In the genomic region with DNA sequence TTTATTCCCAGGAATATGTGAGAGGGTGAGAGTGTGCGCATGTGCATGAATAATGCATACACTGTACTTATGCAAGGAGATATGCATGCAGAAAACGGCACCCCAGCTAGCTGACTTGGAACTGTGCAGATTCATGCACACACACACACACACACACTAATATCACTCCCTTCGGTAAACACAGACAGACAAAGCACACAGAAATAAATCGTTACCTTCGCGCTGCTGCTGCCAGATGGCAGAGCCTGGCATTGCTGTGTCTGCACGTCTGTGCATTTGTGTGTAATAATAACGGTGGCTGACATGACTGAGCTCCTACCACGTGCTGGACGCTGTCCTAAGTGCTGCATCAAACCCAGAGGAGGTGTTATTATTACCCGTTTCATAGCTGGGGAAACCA, we compare ENCODE assay signal across 10 cellular contexts. TPM values are rescaled to one million over a fixed set of nuclear protein-coding genes. Genes with fewer than 3 reads are reported as not detected.
DNase-seq lines count a peak whose midpoint lies in the region; ATAC-seq and TF ChIP-seq lines count a peak whose summit lies in the region.
"Had no signal": no experiment of that assay in that cellular context is flagged by ENCODE, and none has a peak within 500 bp of the region (broad histone marks: within the 10 kb centered on the region; RNA-seq: fewer than 3 reads in every experiment).

No MANE protein-coding gene starts in this region.

- H3K9me3 ChIP-seq in left lung: no peaks in the 10 kb centered on the region

- intact Hi-C loops in left lung (cut with DNase I): no loop called here

- no peak for DNase-seq in stimulated activated naive CD8-positive, alpha-beta T cell treated with anti-CD3 and anti-CD28 coated beads, Interleukin-15, amount 100 ng/mL, for 72 hours
- DNase-seq in stimulated activated naive CD8-positive, alpha-beta T cell treated with anti-CD3 and anti-CD28 coated beads, Interleukin-15, Interleukin-2, amounts not matched to agents 100 U/mL and 50 U/mL, for 24 hours: no peak
- DNase-seq in NCI-H69 (lab: John Stamatoyannopoulos, UW): peak; percentile 93
- peak; percentile 11 for DNase-seq in fibroblast of gingiva (ENCODE audit: low read depth)
- no peak for DNase-seq in globus pallidus (ENCODE audit: low spot score)
- no peak for DNase-seq in left lung
- DNase-seq: KG1 had no signal

- H3K4me3 ChIP-seq in left lung: no peak overlapping the region

- no peak overlapping the region for H3K27ac ChIP-seq in left lung
- H3K27ac ChIP-seq: C4-2B had no signal

- peaks cover 15 to 88% of the 10 kb centered on the region in 2 donors for H3K4me1 ChIP-seq in left lung

- H3K36me3 ChIP-seq in left lung: no peaks in the 10 kb centered on the region

- peaks cover 0 to 40% of the 10 kb centered on the region in 2 donors for H3K27me3 ChIP-seq in left lung

- no peak overlapping the region for H3K4me3 Mint-ChIP-seq in stimulated activated naive CD8-positive, alpha-beta T cell treated with anti-CD3 and anti-CD28 coated beads, Interleukin-15, amount 100 ng/mL, for 72 hours

- H3K9me3 Mint-ChIP-seq in stimulated activated naive CD8-positive, alpha-beta T cell treated with anti-CD3 and anti-CD28 coated beads, Interleukin-15, amount 100 ng/mL, for 72 hours: no peaks in the 10 kb centered on the region

- H3K27ac Mint-ChIP-seq in stimulated activated naive CD8-positive, alpha-beta T cell treated with anti-CD3 and anti-CD28 coated beads, Interleukin-15, amount 100 ng/mL, for 72 hours: peak overlapping the region; percentile 72 to 75

- no peak for TF ChIP-seq CTCF in left lung (IDR thresholded peaks at IDR 0.05)

- no peak for ATAC-seq in stimulated activated naive CD8-positive, alpha-beta T cell treated with anti-CD3 and anti-CD28 coated beads, Interleukin-15, amount 100 ng/mL, for 72 hours
- ATAC-seq in stimulated activated naive CD8-positive, alpha-beta T cell treated with anti-CD3 and anti-CD28 coated beads, Interleukin-15, Interleukin-2, amounts not matched to agents 100 U/mL and 50 U/mL, for 24 hours: no peak
- ATAC-seq in GM21786 (IDR thresholded peaks at IDR 0.05; ENCODE audit: unreplicated experiment): no peak
- no peak for ATAC-seq in left lung
- ATAC-seq in HG02678 (IDR thresholded peaks at IDR 0.05; ENCODE audit: unreplicated experiment): no peak

- H3K4me1 Mint-ChIP-seq in stimulated activated naive CD8-positive, alpha-beta T cell treated with anti-CD3 and anti-CD28 coated beads, Interleukin-15, amount 100 ng/mL, for 72 hours: peaks cover 21% of the 10 kb centered on the region

- H3K27me3 Mint-ChIP-seq in stimulated activated naive CD8-positive, alpha-beta T cell treated with anti-CD3 and anti-CD28 coated beads, Interleukin-15, amount 100 ng/mL, for 72 hours: no peaks in the 10 kb centered on the region

RNA-seq across cellular contexts. Expression of gene PREX1, which starts 36.8 kb away (rescaled TPM):
- 100 to 1,000 TPM in 1 of 2 donors, 10 to 100 TPM in 1; 40.6 to 111 TPM for total RNA-seq in left lung

Comparison
In these comparisons a context has a peak if more than half of its experiments do, and no peak if none do; other contexts are left out.
1. DNase-seq: peak in NCI-H69 (single experiment) and fibroblast of gingiva (single experiment); none in stimulated activated naive CD8-positive, alpha-beta T cell treated with anti-CD3 and anti-CD28 coated beads, Interleukin-15, amount 100 ng/mL, for 72 hours (0 of 2), stimulated activated naive CD8-positive, alpha-beta T cell treated with anti-CD3 and anti-CD28 coated beads, Interleukin-15, Interleukin-2, amounts not matched to agents 100 U/mL and 50 U/mL, for 24 hours (single experiment), globus pallidus (single experiment) and left lung (0 of 2).